ENCODE assay signal across 8 cellular contexts in genomic region chr20:21099653-21100589, GRCh38. TPM values are rescaled to one million over a fixed set of nuclear protein-coding genes. Genes with fewer than 3 reads are reported as not detected.
DNase-seq lines count a peak whose midpoint lies in the region; ATAC-seq and TF ChIP-seq lines count a peak whose summit lies in the region.

No MANE protein-coding gene starts in this region.

- H3K27ac Mint-ChIP-seq in CD4-positive, alpha-beta T cell, result peak overlapping the region; percentile 35
- H3K27ac Mint-ChIP-seq in osteocyte (ENCODE audit: unreplicated experiment), result no peak overlapping the region

- H3K9me3 ChIP-seq in CD4-positive, alpha-beta T cell (ENCODE audit: control insufficient read depth, low read length), result no peaks in the 10 kb centered on the region
- no peaks in the 10 kb centered on the region for H3K9me3 ChIP-seq in esophagus squamous epithelium

- WGBS in esophagus squamous epithelium, 2 donors, result 4 to 7% methylated on average over 44 to 45 of the region's 48 CpGs

- DNase-seq in CD4-positive, alpha-beta T cell, result peak in 3 of 10 experiments; percentile 12 to 43 (median 22)
- DNase-seq in NCI-H1092 treated with DMSO at 0.1 percent for 48 hours (lab: John Stamatoyannopoulos, UW) (peak; percentile 88), esophagus squamous epithelium (lab: John Stamatoyannopoulos, UW) (no peak), osteocyte (ENCODE audit: extremely low spot score, unreplicated experiment) (no peak), NK-92 (lab: John Stamatoyannopoulos, UW; ENCODE audit: unreplicated experiment) (no peak)
- peak; percentile 42 for DNase-seq in activated CD4-positive, CD25-positive, alpha-beta regulatory T cell treated with anti-CD3 and anti-CD28 coated beads, Interleukin-2, amount 50 U/mL, for 72 hours
- DNase-seq in effector CD8-positive, alpha-beta T cell (lab: John Stamatoyannopoulos, UW), result no peak

- POLR2A ChIA-PET in CD4-positive, alpha-beta T cell (lab: Charles Lee), result interaction anchor here (1.2 to 3.1 kb wide), 3 partner anchors 15 to 203 kb away, joined by 4 to 15 read pairs (median 5); partner anchors contain the start of genes KIZ and XRN2

- peaks cover 94% of the 10 kb centered on the region for H3K27me3 Mint-ChIP-seq in CD4-positive, alpha-beta T cell
- H3K27me3 Mint-ChIP-seq in osteocyte (ENCODE audit: unreplicated experiment), result peaks cover 91% of the 10 kb centered on the region

- no peaks in the 10 kb centered on the region for H3K9me3 Mint-ChIP-seq in CD4-positive, alpha-beta T cell
- no peaks in the 10 kb centered on the region for H3K9me3 Mint-ChIP-seq in osteocyte (ENCODE audit: unreplicated experiment)

- intact Hi-C loops in CD4-positive, alpha-beta T cell (cut with DNase I, micrococcal nuclease), result loop anchor here (2.0 to 10.0 kb wide), 3 partner anchors 25 to 407 kb away; partner anchors contain the start of gene NKX2-4 (in 1 of the 2)
- intact Hi-C loops in esophagus squamous epithelium (cut with DNase I), result no loop called here

- peaks cover 34 to 44% (median 36%) of the 10 kb centered on the region in 3 donors for H3K4me1 ChIP-seq in esophagus squamous epithelium

- peaks cover 92% of the 10 kb centered on the region for H3K27me3 ChIP-seq in CD4-positive, alpha-beta T cell (ENCODE audit: control insufficient read depth, insufficient read depth, low read length)
- peaks cover 26 to 100% (median 40%) of the 10 kb centered on the region in 4 donors for H3K27me3 ChIP-seq in esophagus squamous epithelium

- H3K36me3 Mint-ChIP-seq in CD4-positive, alpha-beta T cell (ENCODE audit: low read depth), result peaks cover 5% of the 10 kb centered on the region
- H3K36me3 Mint-ChIP-seq in osteocyte (ENCODE audit: unreplicated experiment), result no peaks in the 10 kb centered on the region

- no peak overlapping the region for H3K27ac ChIP-seq in CD4-positive, alpha-beta T cell (ENCODE audit: low read depth, low read length)
- H3K27ac ChIP-seq in esophagus squamous epithelium, result peak overlapping the region in 1 of 4 donors; percentile 2

- TF ChIP-seq POLR2A in esophagus squamous epithelium (IDR thresholded peaks at IDR 0.05), result no peak

- H3K4me3 Mint-ChIP-seq in CD4-positive, alpha-beta T cell, result peak overlapping the region; percentile 84
- peak overlapping the region; percentile 59 for H3K4me3 Mint-ChIP-seq in osteocyte (ENCODE audit: unreplicated experiment)

- H3K4me1 Mint-ChIP-seq in CD4-positive, alpha-beta T cell (ENCODE audit: low read depth), result peaks cover 52% of the 10 kb centered on the region
- peaks cover 22% of the 10 kb centered on the region for H3K4me1 Mint-ChIP-seq in osteocyte (ENCODE audit: unreplicated experiment)

- peak overlapping the region; percentile 28 to 64 (median 46) for H3K4me3 ChIP-seq in esophagus squamous epithelium

- peak; percentile 45 for ATAC-seq in CD4-positive, alpha-beta T cell (ENCODE audit: poor library complexity)
- ATAC-seq in GM19463 (IDR thresholded peaks at IDR 0.05; ENCODE audit: unreplicated experiment), result peak; percentile 32

- TF ChIP-seq CTCF in CD4-positive, alpha-beta T cell (IDR thresholded peaks at IDR 0.05), result no peak
- TF ChIP-seq CTCF in esophagus squamous epithelium (IDR thresholded peaks at IDR 0.05) (no peak), osteocyte (IDR thresholded peaks at IDR 0.05) (no peak)

- H3K36me3 ChIP-seq in esophagus squamous epithelium, result no peaks in the 10 kb centered on the region

- CTCF ChIA-PET in CD4-positive, alpha-beta T cell (lab: Charles Lee), result no interaction called here

RNA-seq across cellular contexts. Expression of gene LINC00237, which starts 6.2 kb away (rescaled TPM):
- total RNA-seq in CD4-positive, alpha-beta T cell, result not detected
- not detected for total RNA-seq in esophagus squamous epithelium
- total RNA-seq in osteocyte, result not detected in 2 replicates

RNA-seq across cellular contexts. Expression of gene KIZ, which starts 26.0 kb away (rescaled TPM):
- total RNA-seq in CD4-positive, alpha-beta T cell, result 10 to 100 TPM; 31.1 to 33.8 TPM
- total RNA-seq in esophagus squamous epithelium, result 10 to 100 TPM in 1 of 4 donors, 1 to 10 TPM in 3; 2.2 to 15.3 (median 9.1) TPM
- 16.9 and 21.2 TPM in 2 replicates for total RNA-seq in osteocyte

Comparison
In these comparisons a context has a peak if more than half of its experiments do, and no peak if none do; other contexts are left out.
1. DNase-seq: peak in NCI-H1092 treated with DMSO at 0.1 percent for 48 hours (single experiment) and activated CD4-positive, CD25-positive, alpha-beta regulatory T cell treated with anti-CD3 and anti-CD28 coated beads, Interleukin-2, amount 50 U/mL, for 72 hours (single experiment); none in esophagus squamous epithelium (single experiment), osteocyte (single experiment), effector CD8-positive, alpha-beta T cell (single experiment) and NK-92 (single experiment).